11 cellular contexts compared by ENCODE assay signal in the genomic region with DNA sequence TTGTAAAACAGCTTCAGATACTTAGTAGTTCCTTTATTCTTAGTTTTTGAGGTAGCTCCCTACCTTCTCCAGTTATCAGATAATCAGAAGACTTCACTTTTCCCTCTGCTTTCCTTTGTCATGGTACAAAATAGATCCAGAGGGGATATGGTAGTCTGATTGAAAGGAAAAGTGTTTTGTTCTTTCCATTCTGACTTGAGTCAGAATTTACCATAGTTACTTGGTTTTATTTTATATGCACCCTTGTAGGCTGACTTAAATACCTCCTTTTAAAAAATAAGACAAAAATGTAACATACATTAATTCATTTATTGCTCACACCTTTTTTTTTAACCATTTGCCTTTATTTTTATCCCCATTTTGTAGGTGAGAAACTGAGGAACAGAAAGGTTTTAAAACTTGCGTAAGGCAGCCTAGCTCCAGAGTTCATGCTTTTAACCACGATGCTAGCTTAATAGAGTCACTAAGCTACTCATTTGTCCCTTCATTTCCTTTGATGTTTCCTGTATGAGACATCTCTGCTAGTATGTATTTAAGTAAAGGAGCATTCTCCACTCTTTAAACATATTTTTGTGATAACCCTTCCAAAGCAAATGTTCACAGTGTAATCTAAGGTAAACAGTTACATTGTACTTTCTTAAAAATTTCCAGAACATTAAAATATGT.
DNase-seq lines count a peak whose midpoint lies in the region; ATAC-seq and TF ChIP-seq lines count a peak whose summit lies in the region.
"Had no signal": no experiment of that assay in that cellular context is flagged by ENCODE, and none has a peak within 500 bp of the region (broad histone marks: within the 10 kb centered on the region; RNA-seq: fewer than 3 reads in every experiment).

No MANE protein-coding gene starts in this region.

- H3K9me3 ChIP-seq in lung (ENCODE audit: control insufficient read depth in 2 of 2, insufficient read depth in 1 of 2, low read length in 1 of 2): no peaks in the 10 kb centered on the region
- no peaks in the 10 kb centered on the region for H3K9me3 ChIP-seq in thyroid gland

- ATAC-seq in activated T-cell treated with anti-CD3 and anti-CD28 coated beads, Interleukin-2, amount 50 U/mL, for 72 hours (replicated peaks in 1 of 2): peak; percentile 91 to 92
- ATAC-seq in activated naive CD8-positive, alpha-beta T cell treated with anti-CD3 and anti-CD28 coated beads, Interleukin-2, amount 50 U/mL, for 24 hours: peak; percentile 81
- ATAC-seq in lung (ENCODE audit: insufficient read depth, low FRiP score): peak; percentile 46
- no peak for ATAC-seq in HG03457 (IDR thresholded peaks at IDR 0.05; ENCODE audit: unreplicated experiment)
- no peak for ATAC-seq in HG02571 (IDR thresholded peaks at IDR 0.05; ENCODE audit: unreplicated experiment)
- ATAC-seq: GM12878 had no signal

- TF ChIP-seq CTCF in lung (IDR thresholded peaks at IDR 0.05; ENCODE audit: control extremely low read depth, extremely low read depth) (no peak), thyroid gland (IDR thresholded peaks at IDR 0.05) (no peak)

- H3K27ac ChIP-seq in lung (ENCODE audit: low read depth in 1 of 2, low read length in 1 of 2) (peak overlapping the region in 1 of 2 donors; percentile 61), thyroid gland (peak overlapping the region; percentile 53 to 67 (median 55))
- H3K27ac ChIP-seq: HL-60 had no signal

- H3K27me3 ChIP-seq in lung (ENCODE audit: control insufficient read depth, insufficient read depth): no peaks in the 10 kb centered on the region
- H3K27me3 ChIP-seq in thyroid gland: no peaks in the 10 kb centered on the region

- peaks cover 7 to 12% of the 10 kb centered on the region in 2 donors for H3K36me3 ChIP-seq in lung (ENCODE audit: control insufficient read depth in 2 of 2, insufficient read depth in 2 of 2, low read length in 2 of 2)
- peaks cover 2 to 10% of the 10 kb centered on the region in 2 donors for H3K36me3 ChIP-seq in thyroid gland

- H3K27me3 Mint-ChIP-seq in activated T-cell treated with anti-CD3 and anti-CD28 coated beads, Interleukin-2, amount 50 U/mL, for 72 hours (ENCODE audit: low read depth): no peaks in the 10 kb centered on the region
- no peaks in the 10 kb centered on the region for H3K27me3 Mint-ChIP-seq in activated naive CD8-positive, alpha-beta T cell treated with anti-CD3 and anti-CD28 coated beads, Interleukin-2, amount 50 U/mL, for 24 hours

- H3K36me3 Mint-ChIP-seq in activated T-cell treated with anti-CD3 and anti-CD28 coated beads, Interleukin-2, amount 50 U/mL, for 72 hours (ENCODE audit: insufficient read depth in 2 of 2): peaks cover 11 to 16% of the 10 kb centered on the region in 2 donors
- peaks cover 31% of the 10 kb centered on the region for H3K36me3 Mint-ChIP-seq in activated naive CD8-positive, alpha-beta T cell treated with anti-CD3 and anti-CD28 coated beads, Interleukin-2, amount 50 U/mL, for 24 hours (ENCODE audit: low read depth)

- peaks cover 28% of the 10 kb centered on the region for H3K4me1 Mint-ChIP-seq in activated T-cell treated with anti-CD3 and anti-CD28 coated beads, Interleukin-2, amount 50 U/mL, for 72 hours (ENCODE audit: low read depth)
- H3K4me1 Mint-ChIP-seq in activated naive CD8-positive, alpha-beta T cell treated with anti-CD3 and anti-CD28 coated beads, Interleukin-2, amount 50 U/mL, for 24 hours: peaks cover 8% of the 10 kb centered on the region

- H3K4me1 ChIP-seq in lung (ENCODE audit: control insufficient read depth in 2 of 2, insufficient read depth in 2 of 2, low read length in 2 of 2) (peaks cover 4 to 26% of the 10 kb centered on the region in 2 donors), thyroid gland (peaks cover 19 to 26% of the 10 kb centered on the region in 2 donors)

- H3K4me3 Mint-ChIP-seq in activated T-cell treated with anti-CD3 and anti-CD28 coated beads, Interleukin-2, amount 50 U/mL, for 72 hours: peak overlapping the region; percentile 44 to 85
- no peak overlapping the region for H3K4me3 Mint-ChIP-seq in activated naive CD8-positive, alpha-beta T cell treated with anti-CD3 and anti-CD28 coated beads, Interleukin-2, amount 50 U/mL, for 24 hours

- intact Hi-C loops in thyroid gland (cut with DNase I): no loop called here

- no peak overlapping the region for H3K4me3 ChIP-seq in lung
- no peak overlapping the region for H3K4me3 ChIP-seq in thyroid gland (replicated peaks in 1 of 3)
- H3K4me3 ChIP-seq: GM12878 had no signal

- 34 to 38% methylated on average over 2 of the region's 2 CpGs for WGBS in lung, 2 donors
- 64 to 78% methylated on average over 2 of the region's 2 CpGs for WGBS in thyroid gland, 2 donors

- H3K9me3 Mint-ChIP-seq in activated T-cell treated with anti-CD3 and anti-CD28 coated beads, Interleukin-2, amount 50 U/mL, for 72 hours: no peaks in the 10 kb centered on the region
- no peaks in the 10 kb centered on the region for H3K9me3 Mint-ChIP-seq in activated naive CD8-positive, alpha-beta T cell treated with anti-CD3 and anti-CD28 coated beads, Interleukin-2, amount 50 U/mL, for 24 hours

- no peak for TF ChIP-seq POLR2A in thyroid gland (IDR thresholded peaks at IDR 0.05)

- H3K27ac Mint-ChIP-seq in activated T-cell treated with anti-CD3 and anti-CD28 coated beads, Interleukin-2, amount 50 U/mL, for 72 hours: no peak overlapping the region
- H3K27ac Mint-ChIP-seq in activated naive CD8-positive, alpha-beta T cell treated with anti-CD3 and anti-CD28 coated beads, Interleukin-2, amount 50 U/mL, for 24 hours: peak overlapping the region; percentile 35

- DNase-seq in activated T-cell treated with anti-CD3 and anti-CD28 coated beads, Interleukin-2, amount 50 U/mL, for 72 hours: no peak
- no peak for DNase-seq in activated T-cell treated with anti-CD3 and anti-CD28 coated beads, Interleukin-2, amount 50 U/mL, for 1 hour
- DNase-seq in activated naive CD8-positive, alpha-beta T cell treated with anti-CD3 and anti-CD28 coated beads, Interleukin-2, amount 50 U/mL, for 24 hours: no peak
- DNase-seq in lung (ENCODE audit: low spot score) (no peak), thyroid gland (no peak), NCI-H146 treated with DMSO at 0.1 percent for 48 hours (lab: John Stamatoyannopoulos, UW; ENCODE audit: unreplicated experiment) (no peak)
- DNase-seq: stimulated activated CD4-positive, alpha-beta T cell treated with anti-CD3 and anti-CD28 coated beads, Interleukin-2, amount 100 ng/mL, for 48 hours had no signal

Comparison
In these comparisons a context has a peak if more than half of its experiments do, and no peak if none do; other contexts are left out.
1. ATAC-seq: peak in activated T-cell treated with anti-CD3 and anti-CD28 coated beads, Interleukin-2, amount 50 U/mL, for 72 hours (2 of 2), activated naive CD8-positive, alpha-beta T cell treated with anti-CD3 and anti-CD28 coated beads, Interleukin-2, amount 50 U/mL, for 24 hours (single experiment) and lung (single experiment); none in HG03457 (single experiment) and HG02571 (single experiment).